Comparison of ENCODE assay signal across 9 cellular contexts in genomic region chr2:113217455-113218282, GRCh38. TPM values are rescaled to one million over a fixed set of nuclear protein-coding genes. Genes with fewer than 3 reads are reported as not detected.
DNase-seq lines count a peak whose midpoint lies in the region; ATAC-seq, FAIRE-seq and TF ChIP-seq lines count a peak whose summit lies in the region.
"Had no signal": no experiment of that assay in that cellular context is flagged by ENCODE, and none has a peak within 500 bp of the region (broad histone marks: within the 10 kb centered on the region; RNA-seq: fewer than 3 reads in every experiment).

No MANE protein-coding gene starts in this region.

- H3K4me3 ChIP-seq in right atrium auricular region (no peak overlapping the region), rectal smooth muscle tissue (ENCODE audit: low read length) (no peak overlapping the region)

- 0 out of 2 replicates have a peak, but pooled peaks cover 2% of the 10 kb centered on the region for H3K27me3 Mint-ChIP-seq in WTC11 (ENCODE audit: low read depth)

- DNase-seq in GM19239 (ENCODE audit: insufficient read length, low spot score) = no peak
- peak; percentile 23 for DNase-seq in WTC11 (ENCODE audit: low spot score)
- DNase-seq in right atrium auricular region (ENCODE audit: low spot score) = no peak
- DNase-seq in GM20000 (ENCODE audit: low spot score) = no peak
- DNase-seq in germinal center (ENCODE audit: low spot score) = no peak
- no peak for DNase-seq in hepatic stellate cell (ENCODE audit: low spot score)
- DNase-seq: midbrain had no signal

- no peaks in the 10 kb centered on the region for H3K9me3 Mint-ChIP-seq in WTC11

- H3K4me1 Mint-ChIP-seq in WTC11 = peaks cover 37% of the 10 kb centered on the region

- no peaks in the 10 kb centered on the region for H3K9me3 ChIP-seq in right atrium auricular region

- CTCF ChIA-PET in WTC11 (lab: Charles Lee) = interaction anchor here (0.9 to 1.9 kb wide), 4 partner anchors 14 to 138 kb away, joined by 4 to 20 read pairs (median 10); no protein-coding TSS in a partner anchor

- no peak overlapping the region for H3K27ac Mint-ChIP-seq in WTC11

- H3K27me3 ChIP-seq in right atrium auricular region (no peaks in the 10 kb centered on the region), rectal smooth muscle tissue (ENCODE audit: control insufficient read depth, insufficient read depth, low read length) (no peaks in the 10 kb centered on the region)

- TF ChIP-seq CTCF in WTC11 (IDR thresholded peaks at IDR 0.05) (no peak), right atrium auricular region (IDR thresholded peaks at IDR 0.05) (no peak), GM20000 (IDR thresholded peaks at IDR 0.05; ENCODE audit: extremely low read depth, missing control alignments) (no peak)

- H3K36me3 ChIP-seq in right atrium auricular region = no peaks in the 10 kb centered on the region
- no peaks in the 10 kb centered on the region for H3K36me3 ChIP-seq in rectal smooth muscle tissue (ENCODE audit: control insufficient read depth, insufficient read depth, low read length)

- ATAC-seq in WTC11 = peak; percentile 36
- no peak for ATAC-seq in GM18511 (IDR thresholded peaks at IDR 0.05; ENCODE audit: unreplicated experiment)

- no peaks in the 10 kb centered on the region for H3K36me3 Mint-ChIP-seq in WTC11

- POLR2A ChIA-PET in WTC11 (lab: Charles Lee) = no interaction called here

- H3K9ac ChIP-seq in rectal smooth muscle tissue (ENCODE audit: low read length) = no peak overlapping the region

- FAIRE-seq in GM19239 (lab: Jason Lieb, UNC) = peak; percentile 54

- H3K27ac ChIP-seq in right atrium auricular region = peak overlapping the region; percentile 68 to 73
- H3K27ac ChIP-seq in rectal smooth muscle tissue (ENCODE audit: low read depth, low read length) = peak overlapping the region; percentile 4

- H3K4me3 Mint-ChIP-seq in WTC11 = no peak overlapping the region

- H3K4me1 ChIP-seq in right atrium auricular region (peaks cover 0 to 37% of the 10 kb centered on the region in 2 donors), rectal smooth muscle tissue (ENCODE audit: control insufficient read depth, insufficient read depth, low read length) (no peaks in the 10 kb centered on the region)

TF ChIP-seq in WTC11, 78 proteins besides CTCF, POLR2A, EP300 and RAD21:
- no peak for TF ChIP-seq ZNF121 (CRISPR knock-in tag; IDR thresholded peaks at IDR 0.05)
- TF ChIP-seq ATF1 (CRISPR knock-in tag; IDR thresholded peaks at IDR 0.05) = no peak
- TF ChIP-seq NR1H2 (CRISPR knock-in tag; IDR thresholded peaks at IDR 0.05) = no peak
- TF ChIP-seq JUN (CRISPR knock-in tag; IDR thresholded peaks at IDR 0.05) = no peak
- TF ChIP-seq ZNF423 (CRISPR knock-in tag; IDR thresholded peaks at IDR 0.05) = peak; percentile 78
- TF ChIP-seq E2F5 (CRISPR knock-in tag; IDR thresholded peaks at IDR 0.05) = no peak
- TF ChIP-seq USF2 (CRISPR knock-in tag; IDR thresholded peaks at IDR 0.05) = peak; percentile 42; the same call in 1 of the 2 replicates
- TF ChIP-seq PRDM15 (CRISPR knock-in tag; IDR thresholded peaks at IDR 0.05) = no peak
- TF ChIP-seq SP1 (CRISPR knock-in tag; conservative IDR thresholded peaks at IDR 0.05) = no peak
- TF ChIP-seq ZMAT4 (CRISPR knock-in tag; IDR thresholded peaks at IDR 0.05) = no peak
- no peak for TF ChIP-seq ATF6 (CRISPR knock-in tag; IDR thresholded peaks at IDR 0.05)
- no peak for TF ChIP-seq ZNF263 (CRISPR knock-in tag; IDR thresholded peaks at IDR 0.05; ENCODE audit: low read depth)
- no peak for TF ChIP-seq ERG (CRISPR knock-in tag; IDR thresholded peaks at IDR 0.05)
- TF ChIP-seq FOXP1 (CRISPR knock-in tag; IDR thresholded peaks at IDR 0.05; ENCODE audit: borderline replicate concordance) = no peak
- TF ChIP-seq ETV6 (CRISPR knock-in tag; IDR thresholded peaks at IDR 0.05) = no peak
- TF ChIP-seq E2F4 (CRISPR knock-in tag; IDR thresholded peaks at IDR 0.05; ENCODE audit: borderline replicate concordance, low read depth) = no peak
TF ChIP-seq in WTC11: peak in this region for 2.

RNA-seq across cellular contexts. Expression of gene PSD4, which starts 43.9 kb away (rescaled TPM):
- total RNA-seq in WTC11 (2021) (1.5 to 2.7 TPM (median 2.3 TPM) in 3 replicates), right atrium auricular region (1 to 10 TPM; 2.4 to 4.5 TPM)
